ENCODE assay signal across 25 cellular contexts in genomic region chr10:814536-815302, GRCh38.
"Had no signal": no experiment of that assay in that cellular context is flagged by ENCODE, and none has a peak within 500 bp of the region (broad histone marks: within the 10 kb centered on the region; RNA-seq: fewer than 3 reads in every experiment).

No MANE protein-coding gene starts in this region.

- H3K27me3 Mint-ChIP-seq: memory B cell; natural killer cell treated with Interleukin-12 subunit alpha and Interleukin-12 subunit beta and Interleukin-15 and Interleukin-18, amount 100 ng/mL, for 72 hours; stimulated activated naive CD8-positive, alpha-beta T cell treated with anti-CD3 and anti-CD28 coated beads, Interleukin-15, Interleukin-2, amounts not matched to agents 100 ng/mL and 50 ng/mL, for 24 hours had no signal

- H3K27ac Mint-ChIP-seq: memory B cell; natural killer cell treated with Interleukin-12 subunit alpha and Interleukin-12 subunit beta and Interleukin-15 and Interleukin-18, amount 100 ng/mL, for 72 hours; neural progenitor cell; stimulated activated naive CD8-positive, alpha-beta T cell treated with anti-CD3 and anti-CD28 coated beads, Interleukin-15, Interleukin-2, amounts not matched to agents 100 ng/mL and 50 ng/mL, for 24 hours had no signal

- H3K9me3 ChIP-seq: esophagus squamous epithelium, gastroesophageal sphincter, left ventricle myocardium inferior, lower lobe of right lung, ovary, testis, tibial nerve had no signal

- FAIRE-seq: endometrium, keratinocyte, small intestine had no signal

- H3K4me1 ChIP-seq: esophagus squamous epithelium, gastroesophageal sphincter, neural progenitor cell, testis had no signal

- H3K27me3 ChIP-seq: dorsolateral prefrontal cortex, esophagus squamous epithelium, gastroesophageal sphincter, neural progenitor cell, ovary, testis, tibial nerve had no signal

- H3K27ac ChIP-seq: dorsolateral prefrontal cortex, epithelial cell of prostate, esophagus squamous epithelium, gastroesophageal sphincter, left ventricle myocardium inferior, lower lobe of right lung, neural progenitor cell, ovary, testis, tibial nerve had no signal

- H3K4me1 Mint-ChIP-seq: neural progenitor cell had no signal

- H2AFZ ChIP-seq: neural progenitor cell had no signal

- DNase-seq: cortex of kidney; dorsolateral prefrontal cortex; effector CD8-positive, alpha-beta T cell; esophagus squamous epithelium; foreskin fibroblast; glutamatergic neuron; immature natural killer cell; left ventricle myocardium inferior; lower lobe of right lung; midbrain; nucleus accumbens; ovary; right cardiac atrium; small intestine; stimulated activated CD4-positive, alpha-beta T cell treated with anti-CD3 and anti-CD28 coated beads, Interleukin-12 subunit alpha, Interleukin-12 subunit beta, amount 100 ng/mL, for 4 hours; testis had no signal

- H3K9me3 Mint-ChIP-seq: immature natural killer cell; memory B cell; natural killer cell treated with Interleukin-12 subunit alpha and Interleukin-12 subunit beta and Interleukin-15 and Interleukin-18, amount 100 ng/mL, for 72 hours; neural progenitor cell; stimulated activated naive CD8-positive, alpha-beta T cell treated with anti-CD3 and anti-CD28 coated beads, Interleukin-15, Interleukin-2, amounts not matched to agents 100 ng/mL and 50 ng/mL, for 24 hours had no signal

- H3K4me3 Mint-ChIP-seq: immature natural killer cell; memory B cell; natural killer cell treated with Interleukin-12 subunit alpha and Interleukin-12 subunit beta and Interleukin-15 and Interleukin-18, amount 100 ng/mL, for 72 hours; neural progenitor cell; stimulated activated naive CD8-positive, alpha-beta T cell treated with anti-CD3 and anti-CD28 coated beads, Interleukin-15, Interleukin-2, amounts not matched to agents 100 ng/mL and 50 ng/mL, for 24 hours had no signal

- H3K4me3 ChIP-seq: dorsolateral prefrontal cortex, esophagus squamous epithelium, gastroesophageal sphincter, left ventricle myocardium inferior, lower lobe of right lung, neural progenitor cell, ovary, testis, tibial nerve had no signal

- H3K36me3 ChIP-seq: ovary had no signal

- H3K4me2 ChIP-seq: neural progenitor cell had no signal

- H3K9ac ChIP-seq: neural progenitor cell had no signal
